In the genomic region with DNA sequence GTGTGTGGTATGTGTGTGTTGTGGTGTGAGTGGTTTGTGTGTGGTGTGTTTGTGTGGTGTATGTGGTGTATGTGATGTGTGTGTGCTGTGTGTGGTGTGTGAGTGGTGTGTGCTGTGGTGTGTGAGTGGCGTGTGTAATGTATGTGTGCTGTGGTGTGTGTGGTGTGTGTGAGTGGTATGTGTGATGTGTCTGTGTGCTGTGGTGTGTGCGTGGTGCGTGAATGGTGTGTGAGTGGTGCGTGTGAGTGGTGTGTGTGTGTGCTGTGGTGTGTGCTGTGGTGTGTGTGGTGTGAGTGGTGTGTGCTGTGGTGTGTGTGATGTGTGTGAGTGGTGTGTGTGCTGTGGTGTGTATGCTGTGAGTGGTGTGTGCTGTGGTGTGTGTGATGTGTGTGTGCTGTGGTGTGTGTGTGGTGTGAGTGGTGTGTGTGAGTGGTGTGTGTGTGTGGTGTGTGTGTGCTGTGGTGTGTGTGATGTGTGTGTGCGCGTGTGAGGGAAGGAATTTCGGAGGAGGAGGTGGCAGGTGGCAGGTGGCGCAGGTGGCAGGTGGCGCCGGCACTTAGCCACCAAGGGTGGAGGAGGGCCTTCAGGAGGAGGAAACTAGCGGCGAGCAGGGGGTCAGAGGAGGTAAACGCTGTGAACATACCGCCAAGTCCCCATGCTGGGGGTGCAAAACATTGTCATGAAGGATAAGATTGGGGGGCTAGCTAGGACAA, we compare ENCODE assay signal across 17 cellular contexts.
DNase-seq lines count a peak whose midpoint lies in the region; ATAC-seq and TF ChIP-seq lines count a peak whose summit lies in the region.
"Had no signal": no experiment of that assay in that cellular context is flagged by ENCODE, and none has a peak within 500 bp of the region (broad histone marks: within the 10 kb centered on the region; RNA-seq: fewer than 3 reads in every experiment).

No MANE protein-coding gene starts in this region.

- H3K27ac ChIP-seq in BLaER1 treated with 17β-estradiol and CSF1 and Interleukin-3, amounts not matched to agents 10 nM and 100 nM: peak overlapping the region in 3 of 11 experiments; percentile 56 to 73 (median 64); a peak in 4 of 22 replicates
- H3K27ac ChIP-seq in HEK293 (ENCODE audit: extremely low read depth, low read depth, low read length): no peak overlapping the region
- H3K27ac ChIP-seq in CD4-positive, alpha-beta T cell (ENCODE audit: low read depth, low read length): no peak overlapping the region
- H3K27ac ChIP-seq: cardiac muscle cell, left ventricle myocardium inferior, SJCRH30, vagina had no signal

- POLR2A ChIA-PET in HEK293 (lab: Yijun Ruan, JAX): no interaction called here
- POLR2A ChIA-PET in CD4-positive, alpha-beta T cell (lab: Charles Lee): interaction anchor here (1.3 to 1.6 kb wide), 2 partner anchors 355 to 506 kb away, joined by 4 to 6 read pairs; partner anchors contain the start of genes GNE and ZCCHC7

- ATAC-seq in GM21723 (IDR thresholded peaks at IDR 0.05; ENCODE audit: unreplicated experiment) (no peak), HG02885 (IDR thresholded peaks at IDR 0.05; ENCODE audit: poor library complexity, unreplicated experiment) (no peak)
- no peak for ATAC-seq in CD4-positive, alpha-beta T cell (ENCODE audit: poor library complexity)
- ATAC-seq: naive thymus-derived CD4-positive, alpha-beta T cell had no signal

- H3K4me3 ChIP-seq in BLaER1 treated with 17β-estradiol and CSF1 and Interleukin-3, amounts not matched to agents 10 nM and 100 nM: no peak overlapping the region; a peak in 1 of 20 replicates
- H3K4me3 ChIP-seq in HEK293 (ENCODE audit: low read depth, low read length): no peak overlapping the region
- H3K4me3 ChIP-seq: cardiac muscle cell, left ventricle myocardium inferior, vagina had no signal

- CTCF ChIA-PET in HEK293 (lab: Yijun Ruan, JAX): no interaction called here
- CTCF ChIA-PET in CD4-positive, alpha-beta T cell (lab: Charles Lee): no interaction called here

- no peaks in the 10 kb centered on the region for H3K9me3 Mint-ChIP-seq in CD4-positive, alpha-beta T cell
- H3K9me3 Mint-ChIP-seq: activated naive CD4-positive, alpha-beta T cell treated with anti-CD3 and anti-CD28 coated beads, Interleukin-2, amount 50 U/mL, for 24 hours; IgD-negative memory B cell had no signal

- no peaks in the 10 kb centered on the region for H4K20me1 ChIP-seq in BLaER1 treated with 17β-estradiol and CSF1 and Interleukin-3, amounts not matched to agents 10 nM and 100 nM

- no peak overlapping the region for H3K4me3 Mint-ChIP-seq in CD4-positive, alpha-beta T cell
- H3K4me3 Mint-ChIP-seq: activated naive CD4-positive, alpha-beta T cell treated with anti-CD3 and anti-CD28 coated beads, Interleukin-2, amount 50 U/mL, for 24 hours; IgD-negative memory B cell; naive thymus-derived CD4-positive, alpha-beta T cell had no signal

- H3K4me2 ChIP-seq in BLaER1 treated with 17β-estradiol and CSF1 and Interleukin-3, amounts not matched to agents 10 nM and 100 nM: peak overlapping the region in 8 of 11 experiments; percentile 12 to 91 (median 69); a peak in 13 of 22 replicates

- H3K9ac ChIP-seq in BLaER1 treated with 17β-estradiol and CSF1 and Interleukin-3, amounts not matched to agents 10 nM and 100 nM: no peak overlapping the region

- no peak overlapping the region for H3K27ac Mint-ChIP-seq in CD4-positive, alpha-beta T cell
- H3K27ac Mint-ChIP-seq: activated naive CD4-positive, alpha-beta T cell treated with anti-CD3 and anti-CD28 coated beads, Interleukin-2, amount 50 U/mL, for 24 hours; IgD-negative memory B cell; naive thymus-derived CD4-positive, alpha-beta T cell had no signal

- H3K36me3 ChIP-seq in BLaER1 treated with 17β-estradiol and CSF1 and Interleukin-3, amounts not matched to agents 10 nM and 100 nM: no peaks in the 10 kb centered on the region
- H3K36me3 ChIP-seq in HEK293 (ENCODE audit: control insufficient read depth in 2 of 2, insufficient read depth in 1 of 2, low read length in 2 of 2): no peaks in the 10 kb centered on the region
- H3K36me3 ChIP-seq: cardiac muscle cell, left ventricle myocardium inferior, SJCRH30, vagina had no signal

- peak; percentile 53 for DNase-seq in NCI-H2196 treated with DMSO at 0.1 percent for 48 hours (lab: John Stamatoyannopoulos, UW; ENCODE audit: unreplicated experiment)
- peak; percentile 51 for DNase-seq in cerebellar cortex (ENCODE audit: low spot score)
- no peak for DNase-seq in kidney glomerular epithelial cell (lab: John Stamatoyannopoulos, UW)
- DNase-seq in CD4-positive, alpha-beta T cell: no peak
- DNase-seq: left ventricle myocardium inferior; naive thymus-derived CD4-positive, alpha-beta T cell; stimulated activated CD4-positive, alpha-beta T cell treated with anti-CD3 and anti-CD28 coated beads, Interleukin-4, amount 100 ng/mL, for 1 hour; stimulated activated naive CD4-positive, alpha-beta T cell had no signal

- peaks cover 23% of the 10 kb centered on the region for H3K27me3 Mint-ChIP-seq in CD4-positive, alpha-beta T cell

- H3K36me3 Mint-ChIP-seq in CD4-positive, alpha-beta T cell (ENCODE audit: low read depth): no peaks in the 10 kb centered on the region
- H3K36me3 Mint-ChIP-seq: activated naive CD4-positive, alpha-beta T cell treated with anti-CD3 and anti-CD28 coated beads, Interleukin-2, amount 50 U/mL, for 24 hours; IgD-negative memory B cell had no signal

- no peak for TF ChIP-seq CTCF in HEK293 (tag by site-specific recombination; IDR thresholded peaks at IDR 0.05)
- no peak for TF ChIP-seq CTCF in CD4-positive, alpha-beta T cell (IDR thresholded peaks at IDR 0.05)

- H3K9me3 ChIP-seq in BLaER1 treated with 17β-estradiol and CSF1 and Interleukin-3, amounts not matched to agents 10 nM and 100 nM (replicated peaks in 1 of 11): no peaks in the 10 kb centered on the region
- H3K9me3 ChIP-seq in HEK293 (ENCODE audit: control insufficient read depth, insufficient read depth, low read depth, low read length): no peaks in the 10 kb centered on the region
- no peaks in the 10 kb centered on the region for H3K9me3 ChIP-seq in CD4-positive, alpha-beta T cell (ENCODE audit: control insufficient read depth, low read length)
- H3K9me3 ChIP-seq: left ventricle myocardium inferior, SJCRH30, vagina had no signal

- H3K4me1 ChIP-seq in BLaER1 treated with 17β-estradiol and CSF1 and Interleukin-3, amounts not matched to agents 10 nM and 100 nM: peaks cover 0 to 29% (median 17%) of the 10 kb centered on the region in 10 experiments; a peak in 16 of 20 replicates
- no peaks in the 10 kb centered on the region for H3K4me1 ChIP-seq in HEK293 (ENCODE audit: control insufficient read depth, insufficient read depth, low read length)
- H3K4me1 ChIP-seq: left ventricle myocardium inferior, SJCRH30, vagina had no signal

- no peaks in the 10 kb centered on the region for H3K27me3 ChIP-seq in BLaER1 treated with 17β-estradiol and CSF1 and Interleukin-3, amounts not matched to agents 10 nM and 100 nM
- H3K27me3 ChIP-seq in CD4-positive, alpha-beta T cell (ENCODE audit: control insufficient read depth, insufficient read depth, low read length): peaks cover 3% of the 10 kb centered on the region
- H3K27me3 ChIP-seq: SJCRH30, vagina had no signal

- intact Hi-C loops in CD4-positive, alpha-beta T cell (cut with DNase I, micrococcal nuclease): loop anchor here in 1 of 2 experiments (5.0 to 10.0 kb wide), 8 partner anchors 360 to 1660 kb away; partner anchors contain the start of genes CREB3, GRHPR, POLR1E and RECK

- H3K4me1 Mint-ChIP-seq in CD4-positive, alpha-beta T cell (ENCODE audit: low read depth): no peaks in the 10 kb centered on the region
- H3K4me1 Mint-ChIP-seq: activated naive CD4-positive, alpha-beta T cell treated with anti-CD3 and anti-CD28 coated beads, Interleukin-2, amount 50 U/mL, for 24 hours had no signal

TF ChIP-seq in HEK293, 187 proteins besides CTCF, POLR2A, EP300 and RAD21 (continues in another document):
- no peak for TF ChIP-seq GLI2 (tag by site-specific recombination; IDR thresholded peaks at IDR 0.05; ENCODE audit: borderline replicate concordance, low read depth)
- no peak for TF ChIP-seq ZNF138 (tag by site-specific recombination; IDR thresholded peaks at IDR 0.05; ENCODE audit: borderline replicate concordance)
- TF ChIP-seq, protein P1, sequence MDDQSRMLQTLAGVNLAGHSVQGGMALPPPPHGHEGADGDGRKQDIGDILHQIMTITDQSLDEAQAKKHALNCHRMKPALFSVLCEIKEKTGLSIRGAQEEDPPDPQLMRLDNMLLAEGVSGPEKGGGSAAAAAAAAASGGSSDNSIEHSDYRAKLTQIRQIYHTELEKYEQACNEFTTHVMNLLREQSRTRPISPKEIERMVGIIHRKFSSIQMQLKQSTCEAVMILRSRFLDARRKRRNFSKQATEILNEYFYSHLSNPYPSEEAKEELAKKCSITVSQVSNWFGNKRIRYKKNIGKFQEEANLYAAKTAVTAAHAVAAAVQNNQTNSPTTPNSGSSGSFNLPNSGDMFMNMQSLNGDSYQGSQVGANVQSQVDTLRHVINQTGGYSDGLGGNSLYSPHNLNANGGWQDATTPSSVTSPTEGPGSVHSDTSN (CRISPR knock-in tag; IDR thresholded peaks at IDR 0.05): no peak
- no peak for TF ChIP-seq ZIC2 (tag by site-specific recombination; IDR thresholded peaks at IDR 0.05)
- no peak for TF ChIP-seq ZNF423 (tag by site-specific recombination; IDR thresholded peaks at IDR 0.05)
- no peak for TF ChIP-seq MYNN (tag by site-specific recombination; IDR thresholded peaks at IDR 0.05; ENCODE audit: borderline replicate concordance)
- TF ChIP-seq ZNF211 (tag by site-specific recombination; IDR thresholded peaks at IDR 0.05; ENCODE audit: low read depth): no peak
- no peak for TF ChIP-seq ZBTB49 (tag by site-specific recombination; IDR thresholded peaks at IDR 0.05; ENCODE audit: low read depth)
- no peak for TF ChIP-seq ZNF311 (tag by site-specific recombination; IDR thresholded peaks at IDR 0.05; ENCODE audit: borderline replicate concordance)
- TF ChIP-seq ZNF157 (tag by site-specific recombination; IDR thresholded peaks at IDR 0.05): no peak

Comparison
In these comparisons a context has a peak if more than half of its experiments do, and no peak if none do; other contexts are left out.
1. DNase-seq: peak in NCI-H2196 treated with DMSO at 0.1 percent for 48 hours (single experiment) and cerebellar cortex (single experiment); none in kidney glomerular epithelial cell (single experiment) and CD4-positive, alpha-beta T cell (0 of 10).